Comparison of ENCODE assay signal across 1 cellular context in the genomic region with DNA sequence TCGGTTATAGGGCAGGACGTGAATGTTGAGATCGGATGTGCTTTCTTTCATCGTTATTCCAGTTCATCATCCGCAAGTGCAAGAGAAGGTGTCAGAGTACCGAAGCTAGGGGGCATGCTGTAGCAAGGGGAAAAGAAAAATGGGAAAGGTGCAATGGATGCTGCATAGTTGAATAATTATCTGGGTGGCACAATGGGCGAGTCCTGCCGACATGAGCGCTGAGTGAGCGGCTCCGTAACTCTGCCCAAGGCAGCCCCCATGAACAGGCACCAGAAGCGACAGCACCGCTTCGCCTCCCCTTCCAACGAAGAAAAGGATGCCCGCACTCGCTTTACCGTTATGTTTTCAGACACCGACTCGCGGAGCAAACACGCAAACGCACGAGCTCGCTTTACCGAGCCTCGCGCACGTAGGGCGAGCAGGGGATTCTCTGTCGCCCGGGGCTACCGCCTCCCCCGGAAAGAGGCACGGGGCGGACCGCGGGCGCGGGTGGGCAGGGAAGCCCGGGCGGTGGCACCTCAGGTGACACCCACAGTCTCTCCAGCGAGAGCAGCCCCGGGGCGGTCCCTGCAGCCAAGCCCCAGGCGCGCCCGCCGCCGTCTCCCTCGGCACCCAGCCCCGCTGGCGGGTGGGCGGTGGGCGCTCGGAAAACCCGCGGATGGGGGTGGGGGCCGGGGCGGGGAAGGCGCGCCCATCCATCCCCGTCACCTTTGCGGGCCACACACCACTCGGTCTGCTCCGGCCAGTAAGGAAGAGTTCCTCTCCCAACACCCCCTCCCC.
TF ChIP-seq lines count a peak whose summit lies in the region.

No MANE protein-coding gene starts in this region.

TF ChIP-seq in HepG2, 621 proteins besides CTCF, POLR2A, EP300 and RAD21 (continued from another document and continues in another):
- TF ChIP-seq, protein P1, sequence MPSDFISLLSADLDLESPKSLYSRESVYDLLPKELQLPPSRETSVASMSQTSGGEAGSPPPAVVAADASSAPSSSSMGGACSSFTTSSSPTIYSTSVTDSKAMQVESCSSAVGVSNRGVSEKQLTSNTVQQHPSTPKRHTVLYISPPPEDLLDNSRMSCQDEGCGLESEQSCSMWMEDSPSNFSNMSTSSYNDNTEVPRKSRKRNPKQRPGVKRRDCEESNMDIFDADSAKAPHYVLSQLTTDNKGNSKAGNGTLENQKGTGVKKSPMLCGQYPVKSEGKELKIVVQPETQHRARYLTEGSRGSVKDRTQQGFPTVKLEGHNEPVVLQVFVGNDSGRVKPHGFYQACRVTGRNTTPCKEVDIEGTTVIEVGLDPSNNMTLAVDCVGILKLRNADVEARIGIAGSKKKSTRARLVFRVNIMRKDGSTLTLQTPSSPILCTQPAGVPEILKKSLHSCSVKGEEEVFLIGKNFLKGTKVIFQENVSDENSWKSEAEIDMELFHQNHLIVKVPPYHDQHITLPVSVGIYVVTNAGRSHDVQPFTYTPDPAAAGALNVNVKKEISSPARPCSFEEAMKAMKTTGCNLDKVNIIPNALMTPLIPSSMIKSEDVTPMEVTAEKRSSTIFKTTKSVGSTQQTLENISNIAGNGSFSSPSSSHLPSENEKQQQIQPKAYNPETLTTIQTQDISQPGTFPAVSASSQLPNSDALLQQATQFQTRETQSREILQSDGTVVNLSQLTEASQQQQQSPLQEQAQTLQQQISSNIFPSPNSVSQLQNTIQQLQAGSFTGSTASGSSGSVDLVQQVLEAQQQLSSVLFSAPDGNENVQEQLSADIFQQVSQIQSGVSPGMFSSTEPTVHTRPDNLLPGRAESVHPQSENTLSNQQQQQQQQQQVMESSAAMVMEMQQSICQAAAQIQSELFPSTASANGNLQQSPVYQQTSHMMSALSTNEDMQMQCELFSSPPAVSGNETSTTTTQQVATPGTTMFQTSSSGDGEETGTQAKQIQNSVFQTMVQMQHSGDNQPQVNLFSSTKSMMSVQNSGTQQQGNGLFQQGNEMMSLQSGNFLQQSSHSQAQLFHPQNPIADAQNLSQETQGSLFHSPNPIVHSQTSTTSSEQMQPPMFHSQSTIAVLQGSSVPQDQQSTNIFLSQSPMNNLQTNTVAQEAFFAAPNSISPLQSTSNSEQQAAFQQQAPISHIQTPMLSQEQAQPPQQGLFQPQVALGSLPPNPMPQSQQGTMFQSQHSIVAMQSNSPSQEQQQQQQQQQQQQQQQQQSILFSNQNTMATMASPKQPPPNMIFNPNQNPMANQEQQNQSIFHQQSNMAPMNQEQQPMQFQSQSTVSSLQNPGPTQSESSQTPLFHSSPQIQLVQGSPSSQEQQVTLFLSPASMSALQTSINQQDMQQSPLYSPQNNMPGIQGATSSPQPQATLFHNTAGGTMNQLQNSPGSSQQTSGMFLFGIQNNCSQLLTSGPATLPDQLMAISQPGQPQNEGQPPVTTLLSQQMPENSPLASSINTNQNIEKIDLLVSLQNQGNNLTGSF (CRISPR knock-in tag; IDR thresholded peaks at IDR 0.05): no peak
- TF ChIP-seq CBX2 (IDR thresholded peaks at IDR 0.05; ENCODE audit: low read depth, low read length) (no peak), CBX2 (CRISPR knock-in tag; IDR thresholded peaks at IDR 0.05; ENCODE audit: low read depth) (0 out of 2 replicates have a peak, but pooled peaks have one; percentile 63), ZNF564 (CRISPR knock-in tag; IDR thresholded peaks at IDR 0.05) (0 out of 2 replicates have a peak, but pooled peaks have one; percentile 29), HOXA3 (CRISPR knock-in tag; IDR thresholded peaks at IDR 0.05) (no peak; the same call in 1 of the 2 replicates), ZNF768 (CRISPR knock-in tag; IDR thresholded peaks at IDR 0.05) (no peak), KAT7 (CRISPR knock-in tag; IDR thresholded peaks at IDR 0.05; ENCODE audit: borderline replicate concordance) (peak; percentile 77; the same call in 1 of the 2 replicates), FOXO1 (CRISPR knock-in tag; IDR thresholded peaks at IDR 0.05) (no peak), HNRNPLL (IDR thresholded peaks at IDR 0.05; ENCODE audit: low read depth, low read length, poor library complexity, severe bottlenecking) (peak; percentile 66), FOXA3 (CRISPR knock-in tag; IDR thresholded peaks at IDR 0.05) (no peak), TBL1XR1 (IDR thresholded peaks at IDR 0.05; ENCODE audit: borderline replicate concordance, low read length, partially characterized antibody) (no peak), GABPA (IDR thresholded peaks at IDR 0.05; ENCODE audit: low read depth, low read length) (no peak), GABPA (CRISPR knock-in tag; IDR thresholded peaks at IDR 0.05; ENCODE audit: low read depth) (0 out of 2 replicates have a peak, but pooled peaks have one; percentile 4), ZSCAN9 (CRISPR knock-in tag; IDR thresholded peaks at IDR 0.05; ENCODE audit: borderline replicate concordance) (0 out of 2 replicates have a peak, but pooled peaks have one; percentile 37), ETV6 (CRISPR knock-in tag; conservative IDR thresholded peaks at IDR 0.05) (no peak), MTF2 (CRISPR knock-in tag; IDR thresholded peaks at IDR 0.05; ENCODE audit: borderline replicate concordance) (0 out of 2 replicates have a peak, but pooled peaks have one; percentile 49), KDM3A (CRISPR knock-in tag; IDR thresholded peaks at IDR 0.05; ENCODE audit: low read depth) (no peak), BHLHE40 (IDR thresholded peaks at IDR 0.05; ENCODE audit: low read length) (no peak), ZNF674 (CRISPR knock-in tag; IDR thresholded peaks at IDR 0.05; ENCODE audit: low read depth) (0 out of 2 replicates have a peak, but pooled peaks have one; percentile 72), ZBTB8A (CRISPR knock-in tag; IDR thresholded peaks at IDR 0.05; ENCODE audit: borderline replicate concordance, low read depth) (no peak), NFIC (IDR thresholded peaks at IDR 0.05; ENCODE audit: low read length) (no peak), FOXC1 (CRISPR knock-in tag; IDR thresholded peaks at IDR 0.05; ENCODE audit: borderline replicate concordance) (peak; percentile 50; the same call in 1 of the 2 replicates), ZNF577 (CRISPR knock-in tag; IDR thresholded peaks at IDR 0.05; ENCODE audit: borderline replicate concordance, low read depth) (no peak), ZNF746 (CRISPR knock-in tag; IDR thresholded peaks at IDR 0.05) (no peak), ZNF589 (CRISPR knock-in tag; conservative IDR thresholded peaks at IDR 0.05) (peak; percentile 17; the same call in 1 of the 2 replicates), MTA3 (CRISPR knock-in tag; IDR thresholded peaks at IDR 0.05) (no peak), THYN1 (CRISPR knock-in tag; IDR thresholded peaks at IDR 0.05; ENCODE audit: borderline replicate concordance, low read depth) (no peak)
- TF ChIP-seq, protein P2, sequence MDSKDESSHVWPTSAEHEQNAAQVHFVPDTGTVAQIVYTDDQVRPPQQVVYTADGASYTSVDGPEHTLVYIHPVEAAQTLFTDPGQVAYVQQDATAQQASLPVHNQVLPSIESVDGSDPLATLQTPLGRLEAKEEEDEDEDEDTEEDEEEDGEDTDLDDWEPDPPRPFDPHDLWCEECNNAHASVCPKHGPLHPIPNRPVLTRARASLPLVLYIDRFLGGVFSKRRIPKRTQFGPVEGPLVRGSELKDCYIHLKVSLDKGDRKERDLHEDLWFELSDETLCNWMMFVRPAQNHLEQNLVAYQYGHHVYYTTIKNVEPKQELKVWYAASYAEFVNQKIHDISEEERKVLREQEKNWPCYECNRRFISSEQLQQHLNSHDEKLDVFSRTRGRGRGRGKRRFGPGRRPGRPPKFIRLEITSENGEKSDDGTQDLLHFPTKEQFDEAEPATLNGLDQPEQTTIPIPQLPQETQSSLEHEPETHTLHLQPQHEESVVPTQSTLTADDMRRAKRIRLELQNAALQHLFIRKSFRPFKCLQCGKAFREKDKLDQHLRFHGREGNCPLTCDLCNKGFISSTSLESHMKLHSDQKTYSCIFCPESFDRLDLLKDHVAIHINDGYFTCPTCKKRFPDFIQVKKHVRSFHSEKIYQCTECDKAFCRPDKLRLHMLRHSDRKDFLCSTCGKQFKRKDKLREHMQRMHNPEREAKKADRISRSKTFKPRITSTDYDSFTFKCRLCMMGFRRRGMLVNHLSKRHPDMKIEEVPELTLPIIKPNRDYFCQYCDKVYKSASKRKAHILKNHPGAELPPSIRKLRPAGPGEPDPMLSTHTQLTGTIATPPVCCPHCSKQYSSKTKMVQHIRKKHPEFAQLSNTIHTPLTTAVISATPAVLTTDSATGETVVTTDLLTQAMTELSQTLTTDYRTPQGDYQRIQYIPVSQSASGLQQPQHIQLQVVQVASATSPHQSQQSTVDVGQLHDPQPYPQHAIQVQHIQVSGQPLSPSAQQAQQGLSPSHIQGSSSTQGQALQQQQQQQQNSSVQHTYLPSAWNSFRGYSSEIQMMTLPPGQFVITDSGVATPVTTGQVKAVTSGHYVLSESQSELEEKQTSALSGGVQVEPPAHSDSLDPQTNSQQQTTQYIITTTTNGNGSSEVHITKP (CRISPR knock-in tag; IDR thresholded peaks at IDR 0.05; ENCODE audit: low read depth): peak; percentile 92
- TF ChIP-seq, protein P3, sequence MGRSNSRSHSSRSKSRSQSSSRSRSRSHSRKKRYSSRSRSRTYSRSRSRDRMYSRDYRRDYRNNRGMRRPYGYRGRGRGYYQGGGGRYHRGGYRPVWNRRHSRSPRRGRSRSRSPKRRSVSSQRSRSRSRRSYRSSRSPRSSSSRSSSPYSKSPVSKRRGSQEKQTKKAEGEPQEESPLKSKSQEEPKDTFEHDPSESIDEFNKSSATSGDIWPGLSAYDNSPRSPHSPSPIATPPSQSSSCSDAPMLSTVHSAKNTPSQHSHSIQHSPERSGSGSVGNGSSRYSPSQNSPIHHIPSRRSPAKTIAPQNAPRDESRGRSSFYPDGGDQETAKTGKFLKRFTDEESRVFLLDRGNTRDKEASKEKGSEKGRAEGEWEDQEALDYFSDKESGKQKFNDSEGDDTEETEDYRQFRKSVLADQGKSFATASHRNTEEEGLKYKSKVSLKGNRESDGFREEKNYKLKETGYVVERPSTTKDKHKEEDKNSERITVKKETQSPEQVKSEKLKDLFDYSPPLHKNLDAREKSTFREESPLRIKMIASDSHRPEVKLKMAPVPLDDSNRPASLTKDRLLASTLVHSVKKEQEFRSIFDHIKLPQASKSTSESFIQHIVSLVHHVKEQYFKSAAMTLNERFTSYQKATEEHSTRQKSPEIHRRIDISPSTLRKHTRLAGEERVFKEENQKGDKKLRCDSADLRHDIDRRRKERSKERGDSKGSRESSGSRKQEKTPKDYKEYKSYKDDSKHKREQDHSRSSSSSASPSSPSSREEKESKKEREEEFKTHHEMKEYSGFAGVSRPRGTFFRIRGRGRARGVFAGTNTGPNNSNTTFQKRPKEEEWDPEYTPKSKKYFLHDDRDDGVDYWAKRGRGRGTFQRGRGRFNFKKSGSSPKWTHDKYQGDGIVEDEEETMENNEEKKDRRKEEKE (IDR thresholded peaks at IDR 0.05): no peak
- TF ChIP-seq, protein P4, sequence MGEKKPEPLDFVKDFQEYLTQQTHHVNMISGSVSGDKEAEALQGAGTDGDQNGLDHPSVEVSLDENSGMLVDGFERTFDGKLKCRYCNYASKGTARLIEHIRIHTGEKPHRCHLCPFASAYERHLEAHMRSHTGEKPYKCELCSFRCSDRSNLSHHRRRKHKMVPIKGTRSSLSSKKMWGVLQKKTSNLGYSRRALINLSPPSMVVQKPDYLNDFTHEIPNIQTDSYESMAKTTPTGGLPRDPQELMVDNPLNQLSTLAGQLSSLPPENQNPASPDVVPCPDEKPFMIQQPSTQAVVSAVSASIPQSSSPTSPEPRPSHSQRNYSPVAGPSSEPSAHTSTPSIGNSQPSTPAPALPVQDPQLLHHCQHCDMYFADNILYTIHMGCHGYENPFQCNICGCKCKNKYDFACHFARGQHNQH (CRISPR knock-in tag; IDR thresholded peaks at IDR 0.05): 0 out of 2 replicates have a peak, but pooled peaks have one; percentile 10
- TF ChIP-seq, protein P5, sequence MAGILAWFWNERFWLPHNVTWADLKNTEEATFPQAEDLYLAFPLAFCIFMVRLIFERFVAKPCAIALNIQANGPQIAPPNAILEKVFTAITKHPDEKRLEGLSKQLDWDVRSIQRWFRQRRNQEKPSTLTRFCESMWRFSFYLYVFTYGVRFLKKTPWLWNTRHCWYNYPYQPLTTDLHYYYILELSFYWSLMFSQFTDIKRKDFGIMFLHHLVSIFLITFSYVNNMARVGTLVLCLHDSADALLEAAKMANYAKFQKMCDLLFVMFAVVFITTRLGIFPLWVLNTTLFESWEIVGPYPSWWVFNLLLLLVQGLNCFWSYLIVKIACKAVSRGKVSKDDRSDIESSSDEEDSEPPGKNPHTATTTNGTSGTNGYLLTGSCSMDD (CRISPR knock-in tag; IDR thresholded peaks at IDR 0.05): no peak
- TF ChIP-seq, protein P6, sequence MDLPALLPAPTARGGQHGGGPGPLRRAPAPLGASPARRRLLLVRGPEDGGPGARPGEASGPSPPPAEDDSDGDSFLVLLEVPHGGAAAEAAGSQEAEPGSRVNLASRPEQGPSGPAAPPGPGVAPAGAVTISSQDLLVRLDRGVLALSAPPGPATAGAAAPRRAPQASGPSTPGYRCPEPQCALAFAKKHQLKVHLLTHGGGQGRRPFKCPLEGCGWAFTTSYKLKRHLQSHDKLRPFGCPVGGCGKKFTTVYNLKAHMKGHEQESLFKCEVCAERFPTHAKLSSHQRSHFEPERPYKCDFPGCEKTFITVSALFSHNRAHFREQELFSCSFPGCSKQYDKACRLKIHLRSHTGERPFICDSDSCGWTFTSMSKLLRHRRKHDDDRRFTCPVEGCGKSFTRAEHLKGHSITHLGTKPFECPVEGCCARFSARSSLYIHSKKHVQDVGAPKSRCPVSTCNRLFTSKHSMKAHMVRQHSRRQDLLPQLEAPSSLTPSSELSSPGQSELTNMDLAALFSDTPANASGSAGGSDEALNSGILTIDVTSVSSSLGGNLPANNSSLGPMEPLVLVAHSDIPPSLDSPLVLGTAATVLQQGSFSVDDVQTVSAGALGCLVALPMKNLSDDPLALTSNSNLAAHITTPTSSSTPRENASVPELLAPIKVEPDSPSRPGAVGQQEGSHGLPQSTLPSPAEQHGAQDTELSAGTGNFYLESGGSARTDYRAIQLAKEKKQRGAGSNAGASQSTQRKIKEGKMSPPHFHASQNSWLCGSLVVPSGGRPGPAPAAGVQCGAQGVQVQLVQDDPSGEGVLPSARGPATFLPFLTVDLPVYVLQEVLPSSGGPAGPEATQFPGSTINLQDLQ (CRISPR knock-in tag; IDR thresholded peaks at IDR 0.05): no peak
- TF ChIP-seq, protein P7, sequence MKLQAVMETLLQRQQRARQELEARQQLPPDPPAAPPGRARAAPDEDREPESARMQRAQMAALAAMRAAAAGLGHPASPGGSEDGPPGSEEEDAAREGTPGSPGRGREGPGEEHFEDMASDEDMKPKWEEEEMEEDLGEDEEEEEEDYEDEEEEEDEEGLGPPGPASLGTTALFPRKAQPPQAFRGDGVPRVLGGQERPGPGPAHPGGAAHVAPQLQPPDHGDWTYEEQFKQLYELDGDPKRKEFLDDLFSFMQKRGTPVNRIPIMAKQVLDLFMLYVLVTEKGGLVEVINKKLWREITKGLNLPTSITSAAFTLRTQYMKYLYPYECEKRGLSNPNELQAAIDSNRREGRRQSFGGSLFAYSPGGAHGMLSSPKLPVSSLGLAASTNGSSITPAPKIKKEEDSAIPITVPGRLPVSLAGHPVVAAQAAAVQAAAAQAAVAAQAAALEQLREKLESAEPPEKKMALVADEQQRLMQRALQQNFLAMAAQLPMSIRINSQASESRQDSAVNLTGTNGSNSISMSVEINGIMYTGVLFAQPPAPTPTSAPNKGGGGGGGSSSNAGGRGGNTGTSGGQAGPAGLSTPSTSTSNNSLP (IDR thresholded peaks at IDR 0.05; ENCODE audit: low read depth, low read length): peak; percentile 36; the same call in 1 of the 2 replicates
- TF ChIP-seq, protein P8, sequence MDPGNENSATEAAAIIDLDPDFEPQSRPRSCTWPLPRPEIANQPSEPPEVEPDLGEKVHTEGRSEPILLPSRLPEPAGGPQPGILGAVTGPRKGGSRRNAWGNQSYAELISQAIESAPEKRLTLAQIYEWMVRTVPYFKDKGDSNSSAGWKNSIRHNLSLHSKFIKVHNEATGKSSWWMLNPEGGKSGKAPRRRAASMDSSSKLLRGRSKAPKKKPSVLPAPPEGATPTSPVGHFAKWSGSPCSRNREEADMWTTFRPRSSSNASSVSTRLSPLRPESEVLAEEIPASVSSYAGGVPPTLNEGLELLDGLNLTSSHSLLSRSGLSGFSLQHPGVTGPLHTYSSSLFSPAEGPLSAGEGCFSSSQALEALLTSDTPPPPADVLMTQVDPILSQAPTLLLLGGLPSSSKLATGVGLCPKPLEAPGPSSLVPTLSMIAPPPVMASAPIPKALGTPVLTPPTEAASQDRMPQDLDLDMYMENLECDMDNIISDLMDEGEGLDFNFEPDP (CRISPR knock-in tag; conservative IDR thresholded peaks at IDR 0.05): no peak
